ENCODE assay signal across 22 cellular contexts in genomic region chr2:241820625-241821384, GRCh38. TPM values are rescaled to one million over a fixed set of nuclear protein-coding genes. Genes with fewer than 3 reads are reported as not detected.
DNase-seq lines count a peak whose midpoint lies in the region; ATAC-seq and TF ChIP-seq lines count a peak whose summit lies in the region.
"Had no signal": no experiment of that assay in that cellular context is flagged by ENCODE, and none has a peak within 500 bp of the region (broad histone marks: within the 10 kb centered on the region; RNA-seq: fewer than 3 reads in every experiment).

No MANE protein-coding gene starts in this region.

- H3K4me1 ChIP-seq in testis: no peaks in the 10 kb centered on the region
- H3K4me1 ChIP-seq: gastrocnemius medialis had no signal

- H3K9me3 ChIP-seq in testis: no peaks in the 10 kb centered on the region
- H3K9me3 ChIP-seq: colonic mucosa, gastrocnemius medialis, spleen, upper lobe of left lung had no signal

- peaks cover 8% of the 10 kb centered on the region for H3K27me3 Mint-ChIP-seq in WTC11 (ENCODE audit: low read depth)
- H3K27me3 Mint-ChIP-seq in activated T-helper 1 cell treated with anti-CD3 and anti-CD28 coated beads, Interleukin-12 subunit alpha, Interleukin-12 subunit beta, Interleukin-2, Interleukin-4 antibody, amounts not matched to agents 30 ng/mL and 10 ng/mL and 1 ng/mL, durations not matched to agents 14 hours and 24 hours and 36 hours (ENCODE audit: insufficient read depth): peaks cover 8% of the 10 kb centered on the region

- H3K4me1 Mint-ChIP-seq in WTC11: peaks cover 7% of the 10 kb centered on the region; the same call in 1 of the 2 replicates
- H3K4me1 Mint-ChIP-seq in activated T-helper 1 cell treated with anti-CD3 and anti-CD28 coated beads, Interleukin-12 subunit alpha, Interleukin-12 subunit beta, Interleukin-2, Interleukin-4 antibody, amounts not matched to agents 30 ng/mL and 10 ng/mL and 1 ng/mL, durations not matched to agents 14 hours and 24 hours and 36 hours (ENCODE audit: low read depth): peaks cover 7% of the 10 kb centered on the region

- peak; percentile 53 for DNase-seq in activated effector memory CD4-positive, alpha-beta T cell treated with anti-CD3 and anti-CD28 coated beads, Interleukin-2, amount 50 U/mL, for 16 hours
- no peak for DNase-seq in activated effector memory CD4-positive, alpha-beta T cell treated with Interleukin-2 at 50 U/mL for 16 hours
- DNase-seq in WTC11 (ENCODE audit: low spot score) (no peak), islet precursor cell (peak; percentile 48), testis (peak; percentile 5), DMS153 (lab: John Stamatoyannopoulos, UW) (no peak), DMS53 (lab: John Stamatoyannopoulos, UW) (no peak)
- no peak for DNase-seq in activated T-helper 1 cell treated with anti-CD3 and anti-CD28 coated beads, Interleukin-12 subunit alpha, Interleukin-12 subunit beta, Interleukin-2, Interleukin-4 antibody, amounts not matched to agents 30 ng/mL and 10 ng/mL and 1 ng/mL, durations not matched to agents 14 hours and 24 hours and 36 hours (ENCODE audit: low spot score)
- DNase-seq: CD4-positive, alpha-beta memory T cell; colonic mucosa; NCI-H187; NCI-H446; spleen had no signal

- H3K4me3 Mint-ChIP-seq in WTC11: no peak overlapping the region
- H3K4me3 Mint-ChIP-seq in activated T-helper 1 cell treated with anti-CD3 and anti-CD28 coated beads, Interleukin-12 subunit alpha, Interleukin-12 subunit beta, Interleukin-2, Interleukin-4 antibody, amounts not matched to agents 30 ng/mL and 10 ng/mL and 1 ng/mL, durations not matched to agents 14 hours and 24 hours and 36 hours: no peak overlapping the region
- H3K4me3 Mint-ChIP-seq: T-helper 1 cell treated with Interleukin-12 subunit alpha and Interleukin-12 subunit beta and Interleukin-4 antibody, amounts not matched to agents 30 μg/mL and 1 μg/mL, for 36 hours had no signal

- H3K36me3 ChIP-seq in testis (ENCODE audit: low read depth, missing control alignments): no peaks in the 10 kb centered on the region
- H3K36me3 ChIP-seq: colonic mucosa, gastrocnemius medialis, spleen, upper lobe of left lung had no signal

- H3K36me3 Mint-ChIP-seq in WTC11: peaks cover 3% of the 10 kb centered on the region; the same call in 1 of the 2 replicates
- no peaks in the 10 kb centered on the region for H3K36me3 Mint-ChIP-seq in activated T-helper 1 cell treated with anti-CD3 and anti-CD28 coated beads, Interleukin-12 subunit alpha, Interleukin-12 subunit beta, Interleukin-2, Interleukin-4 antibody, amounts not matched to agents 30 ng/mL and 10 ng/mL and 1 ng/mL, durations not matched to agents 14 hours and 24 hours and 36 hours (ENCODE audit: low read depth)
- H3K36me3 Mint-ChIP-seq: CD4-positive, alpha-beta memory T cell had no signal

- no peak overlapping the region for H3K27ac ChIP-seq in testis
- H3K27ac ChIP-seq: colonic mucosa, gastrocnemius medialis, spleen, upper lobe of left lung had no signal

- POLR2A ChIA-PET in WTC11 (lab: Charles Lee): interaction anchor here (0.8 kb wide), 1 partner anchor 56 kb away, joined by 3 read pairs; no protein-coding TSS in a partner anchor

- TF ChIP-seq POLR2A in testis (IDR thresholded peaks at IDR 0.05): no peak

- CTCF ChIA-PET in WTC11 (lab: Charles Lee): no interaction called here

- H3K9me3 Mint-ChIP-seq in WTC11: peaks cover 16% of the 10 kb centered on the region
- peaks cover 18% of the 10 kb centered on the region for H3K9me3 Mint-ChIP-seq in activated T-helper 1 cell treated with anti-CD3 and anti-CD28 coated beads, Interleukin-12 subunit alpha, Interleukin-12 subunit beta, Interleukin-2, Interleukin-4 antibody, amounts not matched to agents 30 ng/mL and 10 ng/mL and 1 ng/mL, durations not matched to agents 14 hours and 24 hours and 36 hours

- 83 to 88% methylated on average over 15 to 29 of the region's 31 CpGs for WGBS in testis, 2 donors

- TF ChIP-seq CTCF in WTC11 (IDR thresholded peaks at IDR 0.05) (no peak), testis (IDR thresholded peaks at IDR 0.05) (no peak)

- peak; percentile 41 for ATAC-seq in WTC11
- ATAC-seq: gastrocnemius medialis had no signal

- no peak overlapping the region for H3K4me3 ChIP-seq in testis
- H3K4me3 ChIP-seq: colonic mucosa, lung, upper lobe of left lung had no signal

- H3K27ac Mint-ChIP-seq in WTC11: no peak overlapping the region
- H3K27ac Mint-ChIP-seq in activated T-helper 1 cell treated with anti-CD3 and anti-CD28 coated beads, Interleukin-12 subunit alpha, Interleukin-12 subunit beta, Interleukin-2, Interleukin-4 antibody, amounts not matched to agents 30 ng/mL and 10 ng/mL and 1 ng/mL, durations not matched to agents 14 hours and 24 hours and 36 hours: no peak overlapping the region
- H3K27ac Mint-ChIP-seq: T-helper 1 cell treated with Interleukin-12 subunit alpha and Interleukin-12 subunit beta and Interleukin-4 antibody, amounts not matched to agents 30 μg/mL and 1 μg/mL, for 36 hours had no signal

- intact Hi-C loops in testis (cut with DNase I; ENCODE audit: low total_unique reads): no loop called here
- intact Hi-C loops in activated T-helper 1 cell treated with anti-CD3 and anti-CD28 coated beads, Interleukin-12 subunit alpha, Interleukin-12 subunit beta, Interleukin-2, Interleukin-4 antibody, amounts not matched to agents 30 ng/mL and 10 ng/mL and 1 ng/mL, durations not matched to agents 14 hours and 24 hours and 36 hours (cut with micrococcal nuclease): no loop called here

- no peaks in the 10 kb centered on the region for H3K27me3 ChIP-seq in testis
- H3K27me3 ChIP-seq: colonic mucosa, gastrocnemius medialis, upper lobe of left lung had no signal

TF ChIP-seq in WTC11, 78 proteins besides CTCF, POLR2A, EP300 and RAD21:
- TF ChIP-seq OVOL2 (CRISPR knock-in tag; IDR thresholded peaks at IDR 0.05; ENCODE audit: borderline replicate concordance) (no peak), E2F4 (CRISPR knock-in tag; IDR thresholded peaks at IDR 0.05; ENCODE audit: borderline replicate concordance, low read depth) (no peak), PRDM15 (CRISPR knock-in tag; IDR thresholded peaks at IDR 0.05) (no peak)

RNA-seq across cellular contexts. Expression of gene NEU4, which starts 11.8 kb away (rescaled TPM):
- total RNA-seq in WTC11 (2021): 2.2 to 4.1 TPM (median 3.0 TPM) in 3 replicates
- 1 to 10 TPM; 1.6 to 2.0 TPM for total RNA-seq in testis
- 0.88 TPM for polyA plus RNA-seq in testis (ENCODE audit: insufficient read depth, low read depth, low replicate concordance)
- total RNA-seq in activated T-helper 1 cell treated with anti-CD3 and anti-CD28 coated beads, Interleukin-12 subunit alpha, Interleukin-12 subunit beta, Interleukin-2, Interleukin-4 antibody, amounts not matched to agents 30 ng/mL and 10 ng/mL and 1 ng/mL, durations not matched to agents 14 hours and 24 hours and 36 hours: 0.61 and 0.80 TPM in 2 replicates
- total RNA-seq: activated CD8-positive, alpha-beta memory T cell treated with anti-CD3 and anti-CD28 coated beads for 36 hours; Daoy; epithelial cell of proximal tubule; M059J had no signal

RNA-seq across cellular contexts. Expression of gene PDCD1, which starts 37.9 kb away (rescaled TPM):
- total RNA-seq in WTC11 (2021) (0.25 to 0.52 TPM (median 0.30 TPM) in 3 replicates), testis (under 1 TPM; 0.37 to 0.39 TPM)
- 0.47 TPM for polyA plus RNA-seq in testis (ENCODE audit: insufficient read depth, low read depth, low replicate concordance)
- 67.8 and 69.1 TPM in 2 replicates for total RNA-seq in activated T-helper 1 cell treated with anti-CD3 and anti-CD28 coated beads, Interleukin-12 subunit alpha, Interleukin-12 subunit beta, Interleukin-2, Interleukin-4 antibody, amounts not matched to agents 30 ng/mL and 10 ng/mL and 1 ng/mL, durations not matched to agents 14 hours and 24 hours and 36 hours
- total RNA-seq: astrocyte, Daoy, M059J had no signal

RNA-seq across cellular contexts. Expression of gene GAL3ST2, which starts 44.2 kb away (rescaled TPM):
- total RNA-seq in WTC11 (2021) (0.73 to 0.98 TPM (median 0.78 TPM) in 3 replicates), testis (1 to 10 TPM; 2.8 to 4.3 TPM)
- 0.54 TPM for polyA plus RNA-seq in testis (ENCODE audit: insufficient read depth, low read depth, low replicate concordance)
- total RNA-seq in activated T-helper 1 cell treated with anti-CD3 and anti-CD28 coated beads, Interleukin-12 subunit alpha, Interleukin-12 subunit beta, Interleukin-2, Interleukin-4 antibody, amounts not matched to agents 30 ng/mL and 10 ng/mL and 1 ng/mL, durations not matched to agents 14 hours and 24 hours and 36 hours: 0.51 and 0.60 TPM in 2 replicates
- total RNA-seq: astrocyte, Daoy, epithelial cell of proximal tubule, M059J had no signal
- polyA plus RNA-seq: lung, spleen had no signal

RNA-seq across cellular contexts. Expression of gene RTP5, which starts 48.7 kb away (rescaled TPM):
- total RNA-seq in WTC11 (2021) (not detected in 3 replicates), testis (under 1 TPM; 0.47 to 0.93 TPM)
- 0.13 TPM for polyA plus RNA-seq in testis (ENCODE audit: insufficient read depth, low read depth, low replicate concordance)
- not detected in 2 replicates for total RNA-seq in activated T-helper 1 cell treated with anti-CD3 and anti-CD28 coated beads, Interleukin-12 subunit alpha, Interleukin-12 subunit beta, Interleukin-2, Interleukin-4 antibody, amounts not matched to agents 30 ng/mL and 10 ng/mL and 1 ng/mL, durations not matched to agents 14 hours and 24 hours and 36 hours
- total RNA-seq: astrocyte, colonic mucosa, Daoy, epithelial cell of proximal tubule, gastrocnemius medialis, M059J had no signal
- polyA plus RNA-seq: CD4-positive, alpha-beta memory T cell had no signal

Comparison
In these comparisons a context has a peak if more than half of its experiments do, and no peak if none do; other contexts are left out.
1. DNase-seq: peak in activated effector memory CD4-positive, alpha-beta T cell treated with anti-CD3 and anti-CD28 coated beads, Interleukin-2, amount 50 U/mL, for 16 hours (single experiment), islet precursor cell (single experiment) and testis (single experiment); none in activated effector memory CD4-positive, alpha-beta T cell treated with Interleukin-2 at 50 U/mL for 16 hours (single experiment), WTC11 (single experiment), activated T-helper 1 cell treated with anti-CD3 and anti-CD28 coated beads, Interleukin-12 subunit alpha, Interleukin-12 subunit beta, Interleukin-2, Interleukin-4 antibody, amounts not matched to agents 30 ng/mL and 10 ng/mL and 1 ng/mL, durations not matched to agents 14 hours and 24 hours and 36 hours (single experiment), DMS153 (single experiment) and DMS53 (single experiment).
2. RNA of gene PDCD1, which starts 37.9 kb away (total RNA-seq): 67.8 to 69.1 TPM in activated T-helper 1 cell treated with anti-CD3 and anti-CD28 coated beads, Interleukin-12 subunit alpha, Interleukin-12 subunit beta, Interleukin-2, Interleukin-4 antibody, amounts not matched to agents 30 ng/mL and 10 ng/mL and 1 ng/mL, durations not matched to agents 14 hours and 24 hours and 36 hours; 0.25 to 0.52 TPM in WTC11 and 0.37 to 0.39 TPM in testis; every median in the first group is over 10 times any median in the second.